Comparison of ENCODE assay signal across 8 cellular contexts in the genomic region with DNA sequence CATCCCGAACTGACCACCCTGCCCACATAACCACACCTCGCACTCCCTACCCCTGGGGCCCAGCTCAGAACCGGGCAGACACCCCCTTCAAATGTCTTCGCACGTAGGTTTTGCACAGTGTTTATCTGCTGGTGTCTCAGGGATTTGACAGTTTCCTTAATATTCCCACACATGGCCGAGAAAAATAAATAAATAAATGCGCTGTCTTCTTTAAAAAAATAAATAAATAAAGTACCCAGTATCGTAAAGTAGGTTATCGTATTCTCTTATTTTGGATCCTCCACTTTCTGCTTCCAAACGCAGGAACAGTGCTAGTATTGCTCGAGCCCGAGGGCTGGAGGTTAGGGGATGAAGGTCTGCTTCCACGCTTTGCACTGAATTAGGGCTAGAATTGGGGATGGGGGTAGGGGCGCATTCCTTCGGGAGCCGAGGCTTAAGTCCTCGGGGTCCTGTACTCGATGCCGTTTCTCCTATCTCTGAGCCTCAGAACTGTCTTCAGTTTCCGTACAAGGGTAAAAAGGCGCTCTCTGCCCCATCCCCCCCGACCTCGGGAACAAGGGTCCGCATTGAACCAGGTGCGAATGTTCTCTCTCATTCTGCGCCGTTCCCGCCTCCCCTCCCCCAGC. TPM values are rescaled to one million over a fixed set of nuclear protein-coding genes. Genes with fewer than 3 reads are reported as not detected.
A peak's percentile ranks its signal among the peaks of the same experiment; 100 is the strongest.
DNase-seq lines count a peak whose midpoint lies in the region; ATAC-seq, FAIRE-seq and TF ChIP-seq lines count a peak whose summit lies in the region.

No MANE protein-coding gene starts in this region.

- H3K9me3 ChIP-seq in SJSA1 (replicated peaks): no peaks in the 10 kb centered on the region
- H3K9me3 ChIP-seq in esophagus (ENCODE audit: control insufficient read depth in 2 of 2, insufficient read depth in 1 of 2, low read depth in 1 of 2, low read length in 1 of 2): no peaks in the 10 kb centered on the region

- H3K4me1 Mint-ChIP-seq in osteocyte (ENCODE audit: unreplicated experiment): peaks cover 47% of the 10 kb centered on the region

- TF ChIP-seq CTCF in 22Rv1 (IDR thresholded peaks at IDR 0.05) (no peak), osteocyte (IDR thresholded peaks at IDR 0.05) (no peak)

- H3K27me3 Mint-ChIP-seq in osteocyte (ENCODE audit: unreplicated experiment): no peaks in the 10 kb centered on the region

- H3K4me3 Mint-ChIP-seq in osteocyte (ENCODE audit: unreplicated experiment): peak overlapping the region; percentile 92

- H3K27me3 ChIP-seq in SJSA1 (replicated peaks) (no peaks in the 10 kb centered on the region), esophagus (ENCODE audit: control insufficient read depth in 1 of 2, insufficient read depth in 2 of 2, low read length in 2 of 2) (no peaks in the 10 kb centered on the region)

- H3K36me3 Mint-ChIP-seq in osteocyte (ENCODE audit: unreplicated experiment): peaks cover 22% of the 10 kb centered on the region

- H3K9me3 Mint-ChIP-seq in osteocyte (ENCODE audit: unreplicated experiment): no peaks in the 10 kb centered on the region

- H3K27ac ChIP-seq in 22Rv1: peak overlapping the region; percentile 70
- peak overlapping the region; percentile 100 for H3K27ac ChIP-seq in SJSA1
- peak overlapping the region; percentile 97 to 98 for H3K27ac ChIP-seq in esophagus (ENCODE audit: low read depth in 2 of 2, low read length in 1 of 2)

- peak overlapping the region; percentile 99 for H3K27ac Mint-ChIP-seq in osteocyte (ENCODE audit: unreplicated experiment)

- no peak for FAIRE-seq in GM19239 (lab: Jason Lieb, UNC)

- H3K4me3 ChIP-seq in SJSA1 (peak overlapping the region; percentile 51), esophagus (ENCODE audit: low read depth in 1 of 2, low read length in 2 of 2) (peak overlapping the region; percentile 53 to 70)

- DNase-seq in GM19239 (ENCODE audit: insufficient read length, low spot score) (peak; percentile 26), SJSA1 (ENCODE audit: low read depth in 1 of 2, low spot score in 2 of 2) (peak in 1 of 2 experiments; percentile 69), osteocyte (ENCODE audit: extremely low spot score, unreplicated experiment) (no peak), AG08395 (ENCODE audit: low spot score) (no peak), UCSD-AML1 (lab: John Stamatoyannopoulos, UW; ENCODE audit: unreplicated experiment) (no peak)

- ATAC-seq in GM21825 (IDR thresholded peaks at IDR 0.05; ENCODE audit: unreplicated experiment): no peak

- H3K4me1 ChIP-seq in SJSA1 (replicated peaks) (peaks cover 49% of the 10 kb centered on the region), esophagus (ENCODE audit: control insufficient read depth in 2 of 2, insufficient read depth in 2 of 2, low read length in 1 of 2) (peaks cover 6 to 21% of the 10 kb centered on the region in 2 donors)

- WGBS in esophagus, 2 donors: 0% methylated on average over 27 to 28 of the region's 28 CpGs

- peaks cover 17% of the 10 kb centered on the region for H3K36me3 ChIP-seq in SJSA1
- H3K36me3 ChIP-seq in esophagus (ENCODE audit: control insufficient read depth in 2 of 2, insufficient read depth in 2 of 2, low read length in 1 of 2): peaks cover 0 to 13% of the 10 kb centered on the region in 2 donors

RNA-seq across cellular contexts. Expression of a gene that starts 0.7 kb away (rescaled TPM):
- 6.6 and 7.9 TPM in 2 replicates for total RNA-seq in SJSA1 (2014; rRNA removed; shearing (Covaris generic))
- 100 to 1,000 TPM in 1 of 2 donors, 10 to 100 TPM in 1; 99.5 to 102 TPM for polyA plus RNA-seq in esophagus
- 438 and 598 TPM in 2 replicates for total RNA-seq in osteocyte

Comparison
In these comparisons a context has a peak if more than half of its experiments do, and no peak if none do; other contexts are left out.
1. RNA of a gene that starts 0.7 kb away (total RNA-seq): 438 to 598 TPM in osteocyte; 6.6 to 7.9 TPM in SJSA1; every median in the first group is over 10 times any median in the second.
2. Peak in every context shown above with its lines, with median percentiles within 50 percentile points of each other: H3K27ac ChIP-seq.